Comparison of ENCODE assay signal across 11 cellular contexts in the genomic region with DNA sequence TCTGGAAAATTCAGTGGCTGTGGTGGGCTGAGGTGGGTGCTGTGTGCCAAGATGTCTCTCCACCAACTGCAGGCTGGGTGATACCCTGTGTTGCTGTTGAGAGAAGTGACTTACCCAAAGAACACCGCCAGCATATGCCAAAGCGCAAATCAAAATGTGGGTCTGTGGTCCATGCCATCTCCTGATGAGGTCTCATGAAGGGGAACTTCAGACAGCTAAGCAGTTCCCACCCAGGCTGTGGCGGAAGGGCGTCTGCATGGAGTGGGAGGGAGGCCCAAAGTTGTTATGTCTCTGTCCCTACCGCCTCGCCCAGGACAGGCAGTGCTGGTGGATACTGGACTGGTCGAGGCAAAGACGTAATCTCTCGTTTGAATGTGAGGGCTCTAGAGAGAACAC.
DNase-seq lines count a peak whose midpoint lies in the region; ATAC-seq, FAIRE-seq and TF ChIP-seq lines count a peak whose summit lies in the region.
"Had no signal": no experiment of that assay in that cellular context is flagged by ENCODE, and none has a peak within 500 bp of the region (broad histone marks: within the 10 kb centered on the region; RNA-seq: fewer than 3 reads in every experiment).

No MANE protein-coding gene starts in this region.

- CTCF ChIA-PET in endothelial cell of umbilical vein (lab: Charles Lee), result interaction anchor here (1.1 to 3.8 kb wide), 7 partner anchors 9 to 160 kb away, joined by 3 to 26 read pairs (median 5); no protein-coding TSS in a partner anchor

- POLR2A ChIA-PET in endothelial cell of umbilical vein (lab: Charles Lee), result interaction anchor here (0.9 kb wide), 1 partner anchor 9 kb away, joined by 5 read pairs; no protein-coding TSS in a partner anchor

- no peak for FAIRE-seq in endothelial cell of umbilical vein (lab: Jason Lieb, UNC)

- H3K27ac ChIP-seq in SJCRH30 (peak overlapping the region; percentile 93), endothelial cell of umbilical vein (ENCODE audit: insufficient read depth, low read depth, low read length) (peak overlapping the region; percentile 59), spleen (peak overlapping the region in 7 of 8 donors; percentile 56 to 84 (median 79))

- H3K79me2 ChIP-seq in endothelial cell of umbilical vein (ENCODE audit: control insufficient read depth, insufficient read depth, low read length), result no peaks in the 10 kb centered on the region

- TF ChIP-seq POLR2A in endothelial cell of umbilical vein (IDR thresholded peaks at IDR 0.05; ENCODE audit: low read depth, low read length) (no peak), spleen (IDR thresholded peaks at IDR 0.05) (no peak)

- H3K27me3 ChIP-seq in SJCRH30 (no peaks in the 10 kb centered on the region), endothelial cell of umbilical vein (ENCODE audit: control insufficient read depth in 2 of 2, insufficient read depth in 2 of 2, low read length in 2 of 2) (peaks cover 14 to 24% of the 10 kb centered on the region in 2 experiments), spleen (replicated peaks in 1 of 7) (peaks cover 0 to 70% (median 0%) of the 10 kb centered on the region in 7 donors)
- H3K27me3 ChIP-seq: ascending aorta, sigmoid colon had no signal

- H3K4me2 ChIP-seq in endothelial cell of umbilical vein (ENCODE audit: insufficient read depth, low read length), result peak overlapping the region; percentile 18

- intact Hi-C loops in endothelial cell of umbilical vein (cut with micrococcal nuclease) (loop anchor here (10.0 kb wide), 1 partner anchor 437 kb away; a partner anchor contains a TSS), spleen (cut with DNase I; ENCODE audit: low total_unique reads) (no loop called here)

- H3K4me1 ChIP-seq in SJCRH30 (peaks cover 71% of the 10 kb centered on the region), endothelial cell of umbilical vein (ENCODE audit: control insufficient read depth, extremely low read depth, insufficient read depth, low read length) (peaks cover 24% of the 10 kb centered on the region), spleen (peaks cover 18 to 66% (median 49%) of the 10 kb centered on the region in 6 donors)
- H3K4me1 ChIP-seq: ascending aorta, sigmoid colon had no signal

- H4K20me1 ChIP-seq in endothelial cell of umbilical vein (replicated peaks; ENCODE audit: control insufficient read depth, extremely low read depth, insufficient read depth, low read length), result no peaks in the 10 kb centered on the region

- H3K4me3 ChIP-seq in SJCRH30 (no peak overlapping the region), endothelial cell of umbilical vein (replicated peaks in 1 of 3; ENCODE audit: insufficient read depth in 1 of 3, low read depth in 1 of 3, low read length in 3 of 3) (no peak overlapping the region), spleen (peak overlapping the region in 1 of 8 donors; percentile 27)
- H3K4me3 ChIP-seq: ascending aorta, sigmoid colon had no signal

- no peaks in the 10 kb centered on the region for H3K9me1 ChIP-seq in endothelial cell of umbilical vein (replicated peaks; ENCODE audit: control insufficient read depth, extremely low read depth, insufficient read depth, low read length)

- H3K9me3 ChIP-seq in SJCRH30 (replicated peaks), result no peaks in the 10 kb centered on the region
- H3K9me3 ChIP-seq in endothelial cell of umbilical vein (replicated peaks; ENCODE audit: control insufficient read depth, insufficient read depth, low read length), result no peaks in the 10 kb centered on the region
- no peaks in the 10 kb centered on the region for H3K9me3 ChIP-seq in spleen
- H3K9me3 ChIP-seq: ascending aorta, sigmoid colon had no signal

- H3K9ac ChIP-seq in endothelial cell of umbilical vein (replicated peaks; ENCODE audit: extremely low read depth, insufficient read depth, low read length), result no peak overlapping the region

- ATAC-seq in GM19328 (IDR thresholded peaks at IDR 0.05; ENCODE audit: unreplicated experiment) (no peak), GM18868 (IDR thresholded peaks at IDR 0.05; ENCODE audit: unreplicated experiment) (no peak)

- dilution Hi-C loops in endothelial cell of umbilical vein (cut with MboI; ENCODE audit: extremely low pct_ligation_motif_present, low sequenced_read_pairs), result no loop called here

- no peak overlapping the region for H2AFZ ChIP-seq in endothelial cell of umbilical vein (ENCODE audit: low read depth, low read length)

- WGBS in spleen, 5 donors, result 54 to 87% (median 72%) methylated on average over 9 of the region's 9 CpGs

- no peaks in the 10 kb centered on the region for H3K36me3 ChIP-seq in SJCRH30
- no peaks in the 10 kb centered on the region for H3K36me3 ChIP-seq in endothelial cell of umbilical vein (ENCODE audit: control insufficient read depth in 2 of 2, extremely low read depth in 1 of 2, insufficient read depth in 2 of 2, low read length in 2 of 2)
- peaks cover 0 to 21% (median 0%) of the 10 kb centered on the region in 6 donors for H3K36me3 ChIP-seq in spleen

- BruUV-seq in endothelial cell of umbilical vein (replicated peaks; lab: Mats Ljungman, UMichigan), result no TSS peak

- TF ChIP-seq CTCF in endothelial cell of umbilical vein (IDR thresholded peaks at IDR 0.05; ENCODE audit: extremely low read depth in 1 of 2, insufficient read depth in 1 of 2, low read depth in 1 of 2, low read length in 2 of 2) (no peak), spleen (IDR thresholded peaks at IDR 0.05 in 8 of 11, conservative IDR thresholded peaks at IDR 0.05 in 3 of 11) (no peak)

- DNase-seq in activated CD8-positive, alpha-beta memory T cell treated with anti-CD3 and anti-CD28 coated beads for 24 hours, result peak; percentile 62
- no peak for DNase-seq in activated CD8-positive, alpha-beta memory T cell treated with anti-CD3 and anti-CD28 coated beads, Interleukin-2, amount 50 U/mL, for 48 hours
- peak in 1 of 2 experiments; percentile 26 for DNase-seq in SJCRH30
- no peak for DNase-seq in endothelial cell of umbilical vein (ENCODE audit: low read depth, low spot score)
- no peak for DNase-seq in spleen
- DNase-seq in GDM1 (lab: John Stamatoyannopoulos, UW), result no peak
- DNase-seq: NCI-H748 treated with DMSO at 0.1 percent for 48 hours, sigmoid colon had no signal

TF ChIP-seq in endothelial cell of umbilical vein, 7 proteins besides CTCF, POLR2A, EP300 and RAD21:
- TF ChIP-seq, protein P1, sequence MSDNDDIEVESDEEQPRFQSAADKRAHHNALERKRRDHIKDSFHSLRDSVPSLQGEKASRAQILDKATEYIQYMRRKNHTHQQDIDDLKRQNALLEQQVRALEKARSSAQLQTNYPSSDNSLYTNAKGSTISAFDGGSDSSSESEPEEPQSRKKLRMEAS (IDR thresholded peaks at IDR 0.05; ENCODE audit: insufficient read depth, insufficient read length), result no peak
